In genomic region chr15:96327155-96327741, GRCh38 we compare ENCODE assay signal across 8 cellular contexts. TPM values are rescaled to one million over a fixed set of nuclear protein-coding genes. Genes with fewer than 3 reads are reported as not detected.
DNase-seq lines count a peak whose midpoint lies in the region; ATAC-seq and TF ChIP-seq lines count a peak whose summit lies in the region.

No MANE protein-coding gene starts in this region.

- H3K36me3 Mint-ChIP-seq in HFFc6 (ENCODE audit: low read depth) (peaks cover 28% of the 10 kb centered on the region), chondrocyte (ENCODE audit: low read depth) (peaks cover 7% of the 10 kb centered on the region)

- peak overlapping the region; percentile 78 to 94 for H3K27ac ChIP-seq in left lung
- H3K27ac ChIP-seq in transverse colon = peak overlapping the region; percentile 81 to 91 (median 88)

- H3K27me3 Mint-ChIP-seq in HFFc6 (ENCODE audit: insufficient read depth) = peaks cover 13% of the 10 kb centered on the region
- H3K27me3 Mint-ChIP-seq in chondrocyte (ENCODE audit: low read depth) = no peaks in the 10 kb centered on the region

- peaks cover 41% of the 10 kb centered on the region for H3K4me1 Mint-ChIP-seq in HFFc6 (ENCODE audit: low read depth)
- H3K4me1 Mint-ChIP-seq in chondrocyte (ENCODE audit: low read depth) = peaks cover 48% of the 10 kb centered on the region

- TF ChIP-seq POLR2A in transverse colon (IDR thresholded peaks at IDR 0.05) = no peak

- DNase-seq in DMS114 treated with DMSO at 0.1 percent for 48 hours (lab: John Stamatoyannopoulos, UW; ENCODE audit: unreplicated experiment) (peak; percentile 96), HFFc6 (peak; percentile 88), NCI-H748 treated with DMSO at 0.1 percent for 48 hours (lab: John Stamatoyannopoulos, UW) (peak; percentile 57), chondrocyte (ENCODE audit: low spot score) (no peak), left lung (no peak), transverse colon (no peak), nucleus accumbens (lab: John Stamatoyannopoulos, UW) (no peak)

- H3K27me3 ChIP-seq in left lung (peaks cover 10 to 98% of the 10 kb centered on the region in 2 donors), transverse colon (peaks cover 50% of the 10 kb centered on the region)

- peak overlapping the region; percentile 40 to 41 for H3K4me3 ChIP-seq in left lung
- H3K4me3 ChIP-seq in transverse colon = peak overlapping the region; percentile 34 to 66 (median 39)

- peak; percentile 74 for ATAC-seq in left lung
- ATAC-seq in GM19397 (IDR thresholded peaks at IDR 0.05; ENCODE audit: unreplicated experiment) = no peak

- intact Hi-C loops in left lung (cut with DNase I) = loop anchor here in 1 of 2 donors (10.0 kb wide), 1 partner anchor 1042 kb away; no protein-coding TSS in a partner anchor
- intact Hi-C loops in transverse colon (cut with DNase I; ENCODE audit: low total_unique reads) = no loop called here

- peaks cover 4% of the 10 kb centered on the region; the same call in 1 of the 2 replicates for H3K9me3 Mint-ChIP-seq in HFFc6
- H3K9me3 Mint-ChIP-seq in chondrocyte (ENCODE audit: low read depth) = no peaks in the 10 kb centered on the region

- peak; percentile 83 for TF ChIP-seq CTCF in HFFc6 (IDR thresholded peaks at IDR 0.05)
- peak; percentile 89 for TF ChIP-seq CTCF in chondrocyte (IDR thresholded peaks at IDR 0.05)
- peak; percentile 46 to 59 for TF ChIP-seq CTCF in left lung (IDR thresholded peaks at IDR 0.05)
- TF ChIP-seq CTCF in transverse colon (IDR thresholded peaks at IDR 0.05) = peak; percentile 56 to 79 (median 66)

- H3K9me3 ChIP-seq in left lung (no peaks in the 10 kb centered on the region), transverse colon (no peaks in the 10 kb centered on the region)

- no peak for TF ChIP-seq EP300 in transverse colon (IDR thresholded peaks at IDR 0.05; ENCODE audit: low read depth)

- WGBS in transverse colon (ENCODE audit: low coverage in 1 of 2), 2 donors = 1 to 9% methylated on average over 12 to 14 of the region's 14 CpGs

- no peaks in the 10 kb centered on the region for H3K36me3 ChIP-seq in left lung
- H3K36me3 ChIP-seq in transverse colon = no peaks in the 10 kb centered on the region

- H3K4me1 ChIP-seq in left lung (peaks cover 0 to 10% of the 10 kb centered on the region in 2 donors), transverse colon (peaks cover 0 to 46% (median 13%) of the 10 kb centered on the region in 4 donors)

- peak overlapping the region; percentile 84 for H3K27ac Mint-ChIP-seq in HFFc6
- peak overlapping the region; percentile 97 for H3K27ac Mint-ChIP-seq in chondrocyte (ENCODE audit: unreplicated experiment)

- in situ Hi-C loops in transverse colon (cut with MboI; ENCODE audit: low pct_ligation_motif_present in 1 of 4, low pct_unique_long_range_greater_than_20kb in 1 of 4, low sequenced_read_pairs in 3 of 4) = loop anchor here in 3 of 4 donors (10.0 to 25.0 kb wide), 2 partner anchors 1062 to 1065 kb away; no protein-coding TSS in a partner anchor

- H3K4me3 Mint-ChIP-seq in HFFc6 (peak overlapping the region; percentile 98), chondrocyte (ENCODE audit: unreplicated experiment) (peak overlapping the region; percentile 98)

RNA-seq across cellular contexts. Expression of gene NR2F2, which starts 3.3 kb away (rescaled TPM):
- 100 to 1,000 TPM; 120 to 168 (median 142) TPM for total RNA-seq in HFFc6 (2021; fragmentation: NEBNext Ultra II Directional; extraction: Animal tissue kit (Norgen Biotek cat#: 25700))
- total RNA-seq in chondrocyte = 151 to 169 TPM (median 167 TPM) in 3 replicates
- 10 to 100 TPM; 53.4 to 76.0 TPM for total RNA-seq in left lung
- total RNA-seq in transverse colon = 10 to 100 TPM; 11.3 to 29.5 (median 18.4) TPM

Comparison
In these comparisons a context has a peak if more than half of its experiments do, and no peak if none do; other contexts are left out.
1. DNase-seq: peak in DMS114 treated with DMSO at 0.1 percent for 48 hours (single experiment), HFFc6 (single experiment) and NCI-H748 treated with DMSO at 0.1 percent for 48 hours (single experiment); none in chondrocyte (single experiment), left lung (0 of 2), transverse colon (single experiment) and nucleus accumbens (0 of 56).
2. Peak in every context shown above with its lines, with median percentiles within 50 percentile points of each other: CTCF ChIP-seq.